ENCODE assay signal across 8 cellular contexts in genomic region chr6:14784596-14785360, GRCh38.
A peak's percentile ranks its signal among the peaks of the same experiment; 100 is the strongest.
DNase-seq lines count a peak whose midpoint lies in the region; ATAC-seq lines count a peak whose summit lies in the region.
"Had no signal": no experiment of that assay in that cellular context is flagged by ENCODE, and none has a peak within 500 bp of the region (broad histone marks: within the 10 kb centered on the region; RNA-seq: fewer than 3 reads in every experiment).

No MANE protein-coding gene starts in this region.

- H3K27ac Mint-ChIP-seq in activated naive CD8-positive, alpha-beta T cell treated with anti-CD3 and anti-CD28 coated beads, Interleukin-2, amount 10 ng/mL, durations not matched to agents 7 days and 5 days: peak overlapping the region; percentile 79
- H3K27ac Mint-ChIP-seq in naive thymus-derived CD8-positive, alpha-beta T cell: peak overlapping the region in 9 of 10 donors; percentile 49 to 91 (median 84)

- no peaks in the 10 kb centered on the region; the same call in 1 of the 2 replicates for H3K9me3 ChIP-seq in HUES6 (ENCODE audit: control insufficient read depth, insufficient read depth, low read depth, low read length)

- H3K9me3 Mint-ChIP-seq in activated naive CD8-positive, alpha-beta T cell treated with anti-CD3 and anti-CD28 coated beads, Interleukin-2, amount 10 ng/mL, durations not matched to agents 7 days and 5 days: peaks cover 5% of the 10 kb centered on the region
- H3K9me3 Mint-ChIP-seq in naive thymus-derived CD8-positive, alpha-beta T cell: peaks cover 0 to 3% (median 0%) of the 10 kb centered on the region in 9 donors

- no peaks in the 10 kb centered on the region for H3K27me3 ChIP-seq in HUES6 (ENCODE audit: control insufficient read depth, insufficient read depth, low read length)
- H3K27me3 ChIP-seq: breast epithelium had no signal

- peak overlapping the region; percentile 58 for H3K9ac ChIP-seq in HUES6 (ENCODE audit: low read length)

- H3K36me3 ChIP-seq in HUES6 (ENCODE audit: control insufficient read depth, insufficient read depth, low read length): no peaks in the 10 kb centered on the region
- H3K36me3 ChIP-seq: breast epithelium had no signal

- peak overlapping the region; percentile 39 for H3K4me3 Mint-ChIP-seq in activated naive CD8-positive, alpha-beta T cell treated with anti-CD3 and anti-CD28 coated beads, Interleukin-2, amount 10 ng/mL, durations not matched to agents 7 days and 5 days
- H3K4me3 Mint-ChIP-seq in naive thymus-derived CD8-positive, alpha-beta T cell: peak overlapping the region; percentile 11 to 72 (median 56)

- H3K36me3 Mint-ChIP-seq in activated naive CD8-positive, alpha-beta T cell treated with anti-CD3 and anti-CD28 coated beads, Interleukin-2, amount 10 ng/mL, durations not matched to agents 7 days and 5 days: peaks cover 3% of the 10 kb centered on the region
- no peaks in the 10 kb centered on the region for H3K36me3 Mint-ChIP-seq in naive thymus-derived CD8-positive, alpha-beta T cell

- H3K4me1 Mint-ChIP-seq in activated naive CD8-positive, alpha-beta T cell treated with anti-CD3 and anti-CD28 coated beads, Interleukin-2, amount 10 ng/mL, durations not matched to agents 7 days and 5 days: peaks cover 8% of the 10 kb centered on the region
- peaks cover 2 to 14% (median 7%) of the 10 kb centered on the region in 4 donors for H3K4me1 Mint-ChIP-seq in naive thymus-derived CD8-positive, alpha-beta T cell

- peak overlapping the region; percentile 21; the same call in 1 of the 2 replicates for H3K4me3 ChIP-seq in HUES6 (ENCODE audit: low read depth, low read length)
- H3K4me3 ChIP-seq: breast epithelium had no signal

- POLR2A ChIA-PET in activated naive CD8-positive, alpha-beta T cell treated with anti-CD3 and anti-CD28 coated beads, Interleukin-2, amount 10 ng/mL, durations not matched to agents 7 days and 5 days (lab: Charles Lee): no interaction called here
- POLR2A ChIA-PET in naive thymus-derived CD8-positive, alpha-beta T cell (lab: Charles Lee): interaction anchor here (1.0 kb wide), 1 partner anchor 1073 kb away, joined by 6 read pairs; the partner anchor contains the start of gene RANBP9

- H3K4me1 ChIP-seq in HUES6 (ENCODE audit: control insufficient read depth, insufficient read depth, low read length): peaks cover 64% of the 10 kb centered on the region
- H3K4me1 ChIP-seq: breast epithelium had no signal

- ATAC-seq in activated naive CD8-positive, alpha-beta T cell treated with anti-CD3 and anti-CD28 coated beads, Interleukin-2, amount 10 ng/mL, durations not matched to agents 7 days and 5 days (ENCODE audit: low read depth): no peak
- peak; percentile 59 to 71 for ATAC-seq in naive thymus-derived CD8-positive, alpha-beta T cell
- ATAC-seq in HG03565 (IDR thresholded peaks at IDR 0.05; ENCODE audit: unreplicated experiment) (no peak), HG02588 (IDR thresholded peaks at IDR 0.05; ENCODE audit: unreplicated experiment) (no peak)

- DNase-seq in NCI-H2107 treated with DMSO at 0.1 percent for 48 hours (lab: John Stamatoyannopoulos, UW; ENCODE audit: unreplicated experiment): peak; percentile 87
- DNase-seq in activated naive CD8-positive, alpha-beta T cell treated with anti-CD3 and anti-CD28 coated beads, Interleukin-2, amount 10 ng/mL, durations not matched to agents 7 days and 5 days: peak; percentile 31
- DNase-seq in naive thymus-derived CD8-positive, alpha-beta T cell: peak in 4 of 10 donors; percentile 11 to 36 (median 22)
- no peak for DNase-seq in substantia nigra (lab: John Stamatoyannopoulos, UW)

- H3K27ac ChIP-seq in HUES6 (ENCODE audit: low read depth, low read length) (peak overlapping the region; percentile 83), substantia nigra (ENCODE audit: low read depth, low read length, poor library complexity, severe bottlenecking) (no peak overlapping the region)
- H3K27ac ChIP-seq: breast epithelium had no signal

- peaks cover 2% of the 10 kb centered on the region for H3K27me3 Mint-ChIP-seq in activated naive CD8-positive, alpha-beta T cell treated with anti-CD3 and anti-CD28 coated beads, Interleukin-2, amount 10 ng/mL, durations not matched to agents 7 days and 5 days
- peaks cover 0 to 1% (median 0%) of the 10 kb centered on the region in 5 donors for H3K27me3 Mint-ChIP-seq in naive thymus-derived CD8-positive, alpha-beta T cell

Comparison
In these comparisons a context has a peak if more than half of its experiments do, and no peak if none do; other contexts are left out.
1. DNase-seq: peak in NCI-H2107 treated with DMSO at 0.1 percent for 48 hours (single experiment) and activated naive CD8-positive, alpha-beta T cell treated with anti-CD3 and anti-CD28 coated beads, Interleukin-2, amount 10 ng/mL, durations not matched to agents 7 days and 5 days (single experiment); none in substantia nigra (0 of 49).
2. ATAC-seq: peak in naive thymus-derived CD8-positive, alpha-beta T cell (2 of 2); none in activated naive CD8-positive, alpha-beta T cell treated with anti-CD3 and anti-CD28 coated beads, Interleukin-2, amount 10 ng/mL, durations not matched to agents 7 days and 5 days (single experiment), HG03565 (single experiment) and HG02588 (single experiment).